In genomic region chr1:46130144-46130543, GRCh38 we compare ENCODE assay signal across 13 cellular contexts. TPM values are rescaled to one million over a fixed set of nuclear protein-coding genes. Genes with fewer than 3 reads are reported as not detected.
DNase-seq lines count a peak whose midpoint lies in the region; ATAC-seq and TF ChIP-seq lines count a peak whose summit lies in the region.
"Had no signal": no experiment of that assay in that cellular context is flagged by ENCODE, and none has a peak within 500 bp of the region (broad histone marks: within the 10 kb centered on the region; RNA-seq: fewer than 3 reads in every experiment).

No MANE protein-coding gene starts in this region.

- intact Hi-C loops in left ventricle myocardium superior (cut with micrococcal nuclease) = loop anchor here (5.0 kb wide), 1 partner anchor 47 kb away; the partner anchor contains the start of genes P3R3URF and TSPAN1

- no peak overlapping the region for H3K23ac ChIP-seq in mesenchymal stem cell (ENCODE audit: low read length in 2 of 2)

- TF ChIP-seq CTCF in right atrium auricular region (IDR thresholded peaks at IDR 0.05) = no peak
- TF ChIP-seq CTCF in brain microvascular endothelial cell (IDR thresholded peaks at IDR 0.05; ENCODE audit: low read depth, low read length, missing control alignments) = no peak

- H3K4me2 ChIP-seq in mesenchymal stem cell (ENCODE audit: low read length, poor library complexity, severe bottlenecking) = no peak overlapping the region

- H2AFZ ChIP-seq in mesenchymal stem cell (ENCODE audit: low read depth, low read length) = no peak overlapping the region

- peak overlapping the region; percentile 73 to 78 for H3K4me3 ChIP-seq in right atrium auricular region
- H3K4me3 ChIP-seq in brain microvascular endothelial cell (ENCODE audit: low read depth, low read length) = peak overlapping the region; percentile 72
- H3K4me3 ChIP-seq in mesenchymal stem cell (ENCODE audit: insufficient read depth in 1 of 2, low read depth in 1 of 2, low read length in 2 of 2) = peak overlapping the region in 1 of 2 experiments; percentile 92

- no peak overlapping the region for H2BK120ac ChIP-seq in mesenchymal stem cell (ENCODE audit: low read depth, low read length)

- no CpG with 5 or more reads among the region's 1 CpG for WGBS in mesenchymal stem cell

- H3K36me3 ChIP-seq in right atrium auricular region = no peaks in the 10 kb centered on the region
- no peaks in the 10 kb centered on the region for H3K36me3 ChIP-seq in brain microvascular endothelial cell (replicated peaks)
- no peaks in the 10 kb centered on the region for H3K36me3 ChIP-seq in mesenchymal stem cell (ENCODE audit: control insufficient read depth in 1 of 2, insufficient read depth in 2 of 2, low read depth in 1 of 2, low read length in 2 of 2)

- DNase-seq in right atrium auricular region (ENCODE audit: low spot score) (no peak), left ventricle myocardium superior (no peak), brain microvascular endothelial cell (no peak), mesenchymal stem cell (peak; percentile 15), NCI-H1694 (lab: John Stamatoyannopoulos, UW) (no peak), erythroblast (lab: John Stamatoyannopoulos, UW) (no peak), ACHN (no peak), globus pallidus (ENCODE audit: low spot score) (no peak)
- DNase-seq: activated naive CD8-positive, alpha-beta T cell treated with anti-CD3 and anti-CD28 coated beads, Interleukin-2, amount 50 U/mL, for 24 hours; CD4-positive, CD25-positive, alpha-beta regulatory T cell; immature natural killer cell; stimulated activated CD4-positive, alpha-beta T cell treated with anti-CD3 and anti-CD28 coated beads, Interleukin-4, amount 100 ng/mL, for 4 hours; T-helper 17 cell had no signal

- H3K79me1 ChIP-seq in mesenchymal stem cell (replicated peaks; ENCODE audit: low read length, poor library complexity, severe bottlenecking) = no peaks in the 10 kb centered on the region

- H3K4me1 ChIP-seq in right atrium auricular region (peaks cover 0 to 19% of the 10 kb centered on the region in 2 donors), mesenchymal stem cell (ENCODE audit: control insufficient read depth, insufficient read depth, low read depth, low read length) (peaks cover 6% of the 10 kb centered on the region)

- H3K9me3 ChIP-seq in right atrium auricular region (no peaks in the 10 kb centered on the region), mesenchymal stem cell (ENCODE audit: control insufficient read depth, low read length) (no peaks in the 10 kb centered on the region)

- ATAC-seq in left ventricle myocardium superior = no peak
- ATAC-seq: activated naive CD8-positive, alpha-beta T cell treated with anti-CD3 and anti-CD28 coated beads, Interleukin-2, amount 50 U/mL, for 24 hours; T-helper 17 cell had no signal

- H4K8ac ChIP-seq in mesenchymal stem cell (ENCODE audit: low read length) = no peak overlapping the region

- no peak overlapping the region for H3K18ac ChIP-seq in mesenchymal stem cell (ENCODE audit: low read depth in 1 of 2, low read length in 2 of 2)

- TF ChIP-seq POLR2A in erythroblast (IDR thresholded peaks at IDR 0.05; ENCODE audit: low read length) = no peak

- H3K27ac ChIP-seq in right atrium auricular region (peak overlapping the region; percentile 95 to 96), brain microvascular endothelial cell (no peak overlapping the region), mesenchymal stem cell (ENCODE audit: low read length, poor library complexity, severe bottlenecking) (no peak overlapping the region)

- no peak overlapping the region for H2BK15ac ChIP-seq in mesenchymal stem cell (ENCODE audit: low read depth, poor library complexity, severe bottlenecking)

- H4K91ac ChIP-seq in mesenchymal stem cell (ENCODE audit: low read length) = no peak overlapping the region

- no peaks in the 10 kb centered on the region for H3K27me3 ChIP-seq in right atrium auricular region
- no peaks in the 10 kb centered on the region for H3K27me3 ChIP-seq in brain microvascular endothelial cell (replicated peaks)
- peaks cover 0 to 4% of the 10 kb centered on the region in 2 experiments for H3K27me3 ChIP-seq in mesenchymal stem cell (ENCODE audit: control insufficient read depth in 1 of 2, insufficient read depth in 1 of 2, low read length in 2 of 2)

- no peak overlapping the region for H2BK12ac ChIP-seq in mesenchymal stem cell (ENCODE audit: low read length in 2 of 2)

- no peak overlapping the region for H3K14ac ChIP-seq in mesenchymal stem cell (ENCODE audit: low read length in 2 of 2)

- in situ Hi-C loops in brain microvascular endothelial cell (cut with HindIII; ENCODE audit: low pct_ligation_motif_present, low sequenced_read_pairs) (no loop called here), ACHN (cut with HindIII; ENCODE audit: low pct_ligation_motif_present, low pct_unique_long_range_greater_than_20kb, low sequenced_read_pairs) (no loop called here)

- H2AK5ac ChIP-seq in mesenchymal stem cell (ENCODE audit: low read length, severe bottlenecking) = no peak overlapping the region

- H3K9ac ChIP-seq in mesenchymal stem cell (ENCODE audit: low read length) = peak overlapping the region; percentile 99

- H3K4ac ChIP-seq in mesenchymal stem cell (ENCODE audit: low read depth in 1 of 2, low read length in 2 of 2) = no peak overlapping the region

- H2BK5ac ChIP-seq in mesenchymal stem cell (ENCODE audit: low read depth, low read length, poor library complexity, severe bottlenecking) = no peak overlapping the region

RNA-seq across cellular contexts. Expression of gene PIK3R3, which starts 2.3 kb away (rescaled TPM):
- 10 to 100 TPM; 24.3 to 35.3 TPM for total RNA-seq in right atrium auricular region
- 26.2 TPM for total RNA-seq in left ventricle myocardium superior
- polyA plus RNA-seq in mesenchymal stem cell (2013, experiment 1 of 2) = 13.9 TPM
- polyA plus RNA-seq in mesenchymal stem cell (2013, experiment 2 of 2) = 13.7 TPM

RNA-seq across cellular contexts. Expression of gene TSPAN1, which starts 44.7 kb away (rescaled TPM):
- total RNA-seq in right atrium auricular region (1 to 10 TPM; 2.0 to 2.3 TPM), left ventricle myocardium superior (0.72 TPM)
- 0.12 TPM for polyA plus RNA-seq in mesenchymal stem cell (2013, experiment 1 of 2)
- polyA plus RNA-seq in mesenchymal stem cell (2013, experiment 2 of 2) = 0.23 TPM
- total RNA-seq: CD4-positive, CD25-positive, alpha-beta regulatory T cell; T-helper 17 cell had no signal
- polyA plus RNA-seq: CD4-positive, CD25-positive, alpha-beta regulatory T cell; immature natural killer cell had no signal

RNA-seq across cellular contexts. Expression of gene P3R3URF, which starts 46.1 kb away (rescaled TPM):
- not detected for total RNA-seq in right atrium auricular region
- total RNA-seq in left ventricle myocardium superior = not detected
- not detected for polyA plus RNA-seq in mesenchymal stem cell (2013, experiment 1 of 2)
- polyA plus RNA-seq in mesenchymal stem cell (2013, experiment 2 of 2) = not detected
- total RNA-seq: CD4-positive, CD25-positive, alpha-beta regulatory T cell; T-helper 17 cell had no signal
- polyA plus RNA-seq: CD4-positive, CD25-positive, alpha-beta regulatory T cell; immature natural killer cell had no signal

Comparison
In these comparisons a context has a peak if more than half of its experiments do, and no peak if none do; other contexts are left out.
1. H3K27ac ChIP-seq: peak in right atrium auricular region (2 of 2); none in brain microvascular endothelial cell (single experiment) and mesenchymal stem cell (single experiment).